In the genomic region with DNA sequence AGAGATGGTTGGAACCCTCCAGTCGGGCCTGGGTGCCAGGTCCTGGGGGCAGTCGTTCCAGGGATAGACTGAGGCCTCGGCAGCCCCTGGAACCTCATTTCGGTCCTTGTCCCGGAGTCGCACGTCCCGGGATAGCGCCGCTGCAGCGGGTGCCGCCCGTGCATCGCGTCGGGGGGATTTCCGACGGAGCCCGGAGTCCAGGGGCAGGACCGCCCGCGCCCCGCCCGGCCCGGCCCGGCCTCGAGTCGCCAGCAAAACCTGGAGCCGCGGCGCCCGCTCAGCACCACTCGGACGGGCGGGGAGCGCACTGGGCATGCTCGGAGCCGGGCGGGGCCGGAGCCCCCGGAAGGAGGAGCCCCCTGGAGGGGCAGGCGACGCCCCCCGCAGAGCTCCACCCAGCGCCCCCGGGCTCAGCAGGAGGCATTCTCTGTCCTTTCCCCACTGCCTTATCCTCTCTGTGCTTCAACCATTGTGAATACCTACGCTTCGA, we compare ENCODE assay signal across 1 cellular context.
A peak's percentile ranks its signal among the peaks of the same experiment; 100 is the strongest.
TF ChIP-seq lines count a peak whose summit lies in the region.

No MANE protein-coding gene starts in this region.

TF ChIP-seq in HepG2, 621 proteins besides CTCF, POLR2A, EP300 and RAD21 (continued from another document and continues in another):
- TF ChIP-seq ZNF775 (CRISPR knock-in tag; IDR thresholded peaks at IDR 0.05; ENCODE audit: borderline replicate concordance) (no peak), RARA (CRISPR knock-in tag; IDR thresholded peaks at IDR 0.05) (no peak), ELF1 (CRISPR knock-in tag; IDR thresholded peaks at IDR 0.05) (no peak), ZNF776 (CRISPR knock-in tag; IDR thresholded peaks at IDR 0.05) (no peak), TCF12 (IDR thresholded peaks at IDR 0.05) (no peak), TCF12 (CRISPR knock-in tag; IDR thresholded peaks at IDR 0.05) (no peak), KLF9 (CRISPR knock-in tag; IDR thresholded peaks at IDR 0.05; ENCODE audit: low read depth) (no peak), RBM39 (IDR thresholded peaks at IDR 0.05; ENCODE audit: low read depth, low read length, poor library complexity, severe bottlenecking) (no peak), TOE1 (CRISPR knock-in tag; IDR thresholded peaks at IDR 0.05) (no peak), MYNN (CRISPR knock-in tag; IDR thresholded peaks at IDR 0.05; ENCODE audit: low read depth) (no peak), REPIN1 (CRISPR knock-in tag; IDR thresholded peaks at IDR 0.05; ENCODE audit: borderline replicate concordance, low read depth) (peak; percentile 52; the same call in 1 of the 2 replicates), ZBTB1 (CRISPR knock-in tag; IDR thresholded peaks at IDR 0.05; ENCODE audit: borderline replicate concordance) (no peak), ZNF772 (CRISPR knock-in tag; IDR thresholded peaks at IDR 0.05) (peak; percentile 57; the same call in 1 of the 2 replicates), ETV5 (CRISPR knock-in tag; IDR thresholded peaks at IDR 0.05; ENCODE audit: borderline replicate concordance) (peak; percentile 85; the same call in 1 of the 2 replicates), POLR2AphosphoS2 (IDR thresholded peaks at IDR 0.05; ENCODE audit: low read depth, low read length) (no peak), ZNF777 (CRISPR knock-in tag; IDR thresholded peaks at IDR 0.05) (peak; percentile 99), ZNF781 (CRISPR knock-in tag; IDR thresholded peaks at IDR 0.05; ENCODE audit: borderline replicate concordance, not compliant biosample characterization) (no peak), ARNTL (CRISPR knock-in tag; IDR thresholded peaks at IDR 0.05) (peak; percentile 66; the same call in 1 of the 2 replicates), ZNF543 (CRISPR knock-in tag; IDR thresholded peaks at IDR 0.05) (no peak), SRSF1 (optimal IDR thresholded peaks at IDR 0.05; ENCODE audit: low read depth, low read length) (peak; percentile 51), PITX1 (CRISPR knock-in tag; IDR thresholded peaks at IDR 0.05) (no peak; the same call in 1 of the 2 replicates), CHD4 (IDR thresholded peaks at IDR 0.05; ENCODE audit: borderline replicate concordance, low read length) (no peak), ATF7 (IDR thresholded peaks at IDR 0.05) (no peak), ATF7 (CRISPR knock-in tag; IDR thresholded peaks at IDR 0.05) (no peak), HMG20A (CRISPR knock-in tag; IDR thresholded peaks at IDR 0.05; ENCODE audit: borderline replicate concordance) (no peak), PLRG1 (conservative IDR thresholded peaks at IDR 0.05) (no peak), TARDBP (CRISPR knock-in tag; IDR thresholded peaks at IDR 0.05) (no peak), HOXA9 (CRISPR knock-in tag; IDR thresholded peaks at IDR 0.05; ENCODE audit: borderline replicate concordance) (no peak), ISL2 (CRISPR knock-in tag; IDR thresholded peaks at IDR 0.05) (peak; percentile 38; the same call in 1 of the 2 replicates), REXO4 (CRISPR knock-in tag; IDR thresholded peaks at IDR 0.05; ENCODE audit: borderline replicate concordance) (no peak), RBAK (CRISPR knock-in tag; IDR thresholded peaks at IDR 0.05) (no peak), ERF (CRISPR knock-in tag; IDR thresholded peaks at IDR 0.05) (no peak; the same call in 1 of the 2 replicates), FOXA3 (CRISPR knock-in tag; IDR thresholded peaks at IDR 0.05) (no peak), ZFP37 (CRISPR knock-in tag; IDR thresholded peaks at IDR 0.05; ENCODE audit: borderline replicate concordance) (no peak), RXRA (CRISPR knock-in tag; IDR thresholded peaks at IDR 0.05) (no peak), MAFG (CRISPR knock-in tag; IDR thresholded peaks at IDR 0.05) (no peak), SP2 (CRISPR knock-in tag; IDR thresholded peaks at IDR 0.05) (no peak), ZNF589 (CRISPR knock-in tag; conservative IDR thresholded peaks at IDR 0.05) (no peak), ZZZ3 (CRISPR knock-in tag; IDR thresholded peaks at IDR 0.05; ENCODE audit: borderline replicate concordance) (no peak)
- TF ChIP-seq, protein P1, sequence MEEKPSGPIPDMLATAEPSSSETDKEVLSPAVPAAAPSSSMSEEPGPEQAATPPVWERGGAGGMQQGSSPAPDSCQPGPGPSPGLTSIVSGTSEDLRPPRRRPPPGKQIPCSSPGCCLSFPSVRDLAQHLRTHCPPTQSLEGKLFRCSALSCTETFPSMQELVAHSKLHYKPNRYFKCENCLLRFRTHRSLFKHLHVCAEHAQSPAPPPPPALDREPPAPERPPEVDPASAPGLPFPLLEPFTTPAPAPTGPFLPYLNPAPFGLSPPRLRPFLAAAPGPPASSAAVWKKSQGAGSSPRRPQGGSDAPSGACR (CRISPR knock-in tag; IDR thresholded peaks at IDR 0.05): no peak
- TF ChIP-seq, protein P2, sequence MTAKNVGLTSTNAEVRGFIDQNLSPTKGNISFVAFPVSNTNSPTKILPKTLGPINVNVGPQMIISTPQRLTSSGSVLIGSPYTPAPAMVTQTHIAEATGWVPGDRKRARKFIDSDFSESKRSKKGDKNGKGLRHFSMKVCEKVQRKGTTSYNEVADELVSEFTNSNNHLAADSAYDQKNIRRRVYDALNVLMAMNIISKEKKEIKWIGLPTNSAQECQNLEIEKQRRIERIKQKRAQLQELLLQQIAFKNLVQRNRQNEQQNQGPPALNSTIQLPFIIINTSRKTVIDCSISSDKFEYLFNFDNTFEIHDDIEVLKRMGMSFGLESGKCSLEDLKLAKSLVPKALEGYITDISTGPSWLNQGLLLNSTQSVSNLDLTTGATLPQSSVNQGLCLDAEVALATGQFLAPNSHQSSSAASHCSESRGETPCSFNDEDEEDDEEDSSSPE (CRISPR knock-in tag; IDR thresholded peaks at IDR 0.05): peak; percentile 65
- TF ChIP-seq, protein P3, sequence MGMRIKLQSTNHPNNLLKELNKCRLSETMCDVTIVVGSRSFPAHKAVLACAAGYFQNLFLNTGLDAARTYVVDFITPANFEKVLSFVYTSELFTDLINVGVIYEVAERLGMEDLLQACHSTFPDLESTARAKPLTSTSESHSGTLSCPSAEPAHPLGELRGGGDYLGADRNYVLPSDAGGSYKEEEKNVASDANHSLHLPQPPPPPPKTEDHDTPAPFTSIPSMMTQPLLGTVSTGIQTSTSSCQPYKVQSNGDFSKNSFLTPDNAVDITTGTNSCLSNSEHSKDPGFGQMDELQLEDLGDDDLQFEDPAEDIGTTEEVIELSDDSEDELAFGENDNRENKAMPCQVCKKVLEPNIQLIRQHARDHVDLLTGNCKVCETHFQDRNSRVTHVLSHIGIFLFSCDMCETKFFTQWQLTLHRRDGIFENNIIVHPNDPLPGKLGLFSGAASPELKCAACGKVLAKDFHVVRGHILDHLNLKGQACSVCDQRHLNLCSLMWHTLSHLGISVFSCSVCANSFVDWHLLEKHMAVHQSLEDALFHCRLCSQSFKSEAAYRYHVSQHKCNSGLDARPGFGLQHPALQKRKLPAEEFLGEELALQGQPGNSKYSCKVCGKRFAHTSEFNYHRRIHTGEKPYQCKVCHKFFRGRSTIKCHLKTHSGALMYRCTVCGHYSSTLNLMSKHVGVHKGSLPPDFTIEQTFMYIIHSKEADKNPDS (CRISPR knock-in tag; IDR thresholded peaks at IDR 0.05): no peak
- TF ChIP-seq, protein P4, sequence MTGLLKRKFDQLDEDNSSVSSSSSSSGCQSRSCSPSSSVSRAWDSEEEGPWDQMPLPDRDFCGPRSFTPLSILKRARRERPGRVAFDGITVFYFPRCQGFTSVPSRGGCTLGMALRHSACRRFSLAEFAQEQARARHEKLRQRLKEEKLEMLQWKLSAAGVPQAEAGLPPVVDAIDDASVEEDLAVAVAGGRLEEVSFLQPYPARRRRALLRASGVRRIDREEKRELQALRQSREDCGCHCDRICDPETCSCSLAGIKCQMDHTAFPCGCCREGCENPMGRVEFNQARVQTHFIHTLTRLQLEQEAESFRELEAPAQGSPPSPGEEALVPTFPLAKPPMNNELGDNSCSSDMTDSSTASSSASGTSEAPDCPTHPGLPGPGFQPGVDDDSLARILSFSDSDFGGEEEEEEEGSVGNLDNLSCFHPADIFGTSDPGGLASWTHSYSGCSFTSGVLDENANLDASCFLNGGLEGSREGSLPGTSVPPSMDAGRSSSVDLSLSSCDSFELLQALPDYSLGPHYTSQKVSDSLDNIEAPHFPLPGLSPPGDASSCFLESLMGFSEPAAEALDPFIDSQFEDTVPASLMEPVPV (CRISPR knock-in tag; IDR thresholded peaks at IDR 0.05): no peak
- TF ChIP-seq, protein P5, sequence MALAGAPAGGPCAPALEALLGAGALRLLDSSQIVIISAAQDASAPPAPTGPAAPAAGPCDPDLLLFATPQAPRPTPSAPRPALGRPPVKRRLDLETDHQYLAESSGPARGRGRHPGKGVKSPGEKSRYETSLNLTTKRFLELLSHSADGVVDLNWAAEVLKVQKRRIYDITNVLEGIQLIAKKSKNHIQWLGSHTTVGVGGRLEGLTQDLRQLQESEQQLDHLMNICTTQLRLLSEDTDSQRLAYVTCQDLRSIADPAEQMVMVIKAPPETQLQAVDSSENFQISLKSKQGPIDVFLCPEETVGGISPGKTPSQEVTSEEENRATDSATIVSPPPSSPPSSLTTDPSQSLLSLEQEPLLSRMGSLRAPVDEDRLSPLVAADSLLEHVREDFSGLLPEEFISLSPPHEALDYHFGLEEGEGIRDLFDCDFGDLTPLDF (CRISPR knock-in tag; IDR thresholded peaks at IDR 0.05): no peak
- TF ChIP-seq, protein P6, sequence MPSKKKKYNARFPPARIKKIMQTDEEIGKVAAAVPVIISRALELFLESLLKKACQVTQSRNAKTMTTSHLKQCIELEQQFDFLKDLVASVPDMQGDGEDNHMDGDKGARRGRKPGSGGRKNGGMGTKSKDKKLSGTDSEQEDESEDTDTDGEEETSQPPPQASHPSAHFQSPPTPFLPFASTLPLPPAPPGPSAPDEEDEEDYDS (CRISPR knock-in tag; IDR thresholded peaks at IDR 0.05): no peak
- TF ChIP-seq, protein P7, sequence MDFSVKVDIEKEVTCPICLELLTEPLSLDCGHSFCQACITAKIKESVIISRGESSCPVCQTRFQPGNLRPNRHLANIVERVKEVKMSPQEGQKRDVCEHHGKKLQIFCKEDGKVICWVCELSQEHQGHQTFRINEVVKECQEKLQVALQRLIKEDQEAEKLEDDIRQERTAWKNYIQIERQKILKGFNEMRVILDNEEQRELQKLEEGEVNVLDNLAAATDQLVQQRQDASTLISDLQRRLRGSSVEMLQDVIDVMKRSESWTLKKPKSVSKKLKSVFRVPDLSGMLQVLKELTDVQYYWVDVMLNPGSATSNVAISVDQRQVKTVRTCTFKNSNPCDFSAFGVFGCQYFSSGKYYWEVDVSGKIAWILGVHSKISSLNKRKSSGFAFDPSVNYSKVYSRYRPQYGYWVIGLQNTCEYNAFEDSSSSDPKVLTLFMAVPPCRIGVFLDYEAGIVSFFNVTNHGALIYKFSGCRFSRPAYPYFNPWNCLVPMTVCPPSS (IDR thresholded peaks at IDR 0.05): no peak
- TF ChIP-seq, protein P8, sequence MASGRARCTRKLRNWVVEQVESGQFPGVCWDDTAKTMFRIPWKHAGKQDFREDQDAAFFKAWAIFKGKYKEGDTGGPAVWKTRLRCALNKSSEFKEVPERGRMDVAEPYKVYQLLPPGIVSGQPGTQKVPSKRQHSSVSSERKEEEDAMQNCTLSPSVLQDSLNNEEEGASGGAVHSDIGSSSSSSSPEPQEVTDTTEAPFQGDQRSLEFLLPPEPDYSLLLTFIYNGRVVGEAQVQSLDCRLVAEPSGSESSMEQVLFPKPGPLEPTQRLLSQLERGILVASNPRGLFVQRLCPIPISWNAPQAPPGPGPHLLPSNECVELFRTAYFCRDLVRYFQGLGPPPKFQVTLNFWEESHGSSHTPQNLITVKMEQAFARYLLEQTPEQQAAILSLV (CRISPR knock-in tag; IDR thresholded peaks at IDR 0.05; ENCODE audit: borderline replicate concordance): peak; percentile 30; the same call in 1 of the 2 replicates
- TF ChIP-seq, protein P9, sequence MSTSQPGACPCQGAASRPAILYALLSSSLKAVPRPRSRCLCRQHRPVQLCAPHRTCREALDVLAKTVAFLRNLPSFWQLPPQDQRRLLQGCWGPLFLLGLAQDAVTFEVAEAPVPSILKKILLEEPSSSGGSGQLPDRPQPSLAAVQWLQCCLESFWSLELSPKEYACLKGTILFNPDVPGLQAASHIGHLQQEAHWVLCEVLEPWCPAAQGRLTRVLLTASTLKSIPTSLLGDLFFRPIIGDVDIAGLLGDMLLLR (CRISPR knock-in tag; IDR thresholded peaks at IDR 0.05): 0 out of 2 replicates have a peak, but pooled peaks have one; percentile 51
- TF ChIP-seq, protein P10, sequence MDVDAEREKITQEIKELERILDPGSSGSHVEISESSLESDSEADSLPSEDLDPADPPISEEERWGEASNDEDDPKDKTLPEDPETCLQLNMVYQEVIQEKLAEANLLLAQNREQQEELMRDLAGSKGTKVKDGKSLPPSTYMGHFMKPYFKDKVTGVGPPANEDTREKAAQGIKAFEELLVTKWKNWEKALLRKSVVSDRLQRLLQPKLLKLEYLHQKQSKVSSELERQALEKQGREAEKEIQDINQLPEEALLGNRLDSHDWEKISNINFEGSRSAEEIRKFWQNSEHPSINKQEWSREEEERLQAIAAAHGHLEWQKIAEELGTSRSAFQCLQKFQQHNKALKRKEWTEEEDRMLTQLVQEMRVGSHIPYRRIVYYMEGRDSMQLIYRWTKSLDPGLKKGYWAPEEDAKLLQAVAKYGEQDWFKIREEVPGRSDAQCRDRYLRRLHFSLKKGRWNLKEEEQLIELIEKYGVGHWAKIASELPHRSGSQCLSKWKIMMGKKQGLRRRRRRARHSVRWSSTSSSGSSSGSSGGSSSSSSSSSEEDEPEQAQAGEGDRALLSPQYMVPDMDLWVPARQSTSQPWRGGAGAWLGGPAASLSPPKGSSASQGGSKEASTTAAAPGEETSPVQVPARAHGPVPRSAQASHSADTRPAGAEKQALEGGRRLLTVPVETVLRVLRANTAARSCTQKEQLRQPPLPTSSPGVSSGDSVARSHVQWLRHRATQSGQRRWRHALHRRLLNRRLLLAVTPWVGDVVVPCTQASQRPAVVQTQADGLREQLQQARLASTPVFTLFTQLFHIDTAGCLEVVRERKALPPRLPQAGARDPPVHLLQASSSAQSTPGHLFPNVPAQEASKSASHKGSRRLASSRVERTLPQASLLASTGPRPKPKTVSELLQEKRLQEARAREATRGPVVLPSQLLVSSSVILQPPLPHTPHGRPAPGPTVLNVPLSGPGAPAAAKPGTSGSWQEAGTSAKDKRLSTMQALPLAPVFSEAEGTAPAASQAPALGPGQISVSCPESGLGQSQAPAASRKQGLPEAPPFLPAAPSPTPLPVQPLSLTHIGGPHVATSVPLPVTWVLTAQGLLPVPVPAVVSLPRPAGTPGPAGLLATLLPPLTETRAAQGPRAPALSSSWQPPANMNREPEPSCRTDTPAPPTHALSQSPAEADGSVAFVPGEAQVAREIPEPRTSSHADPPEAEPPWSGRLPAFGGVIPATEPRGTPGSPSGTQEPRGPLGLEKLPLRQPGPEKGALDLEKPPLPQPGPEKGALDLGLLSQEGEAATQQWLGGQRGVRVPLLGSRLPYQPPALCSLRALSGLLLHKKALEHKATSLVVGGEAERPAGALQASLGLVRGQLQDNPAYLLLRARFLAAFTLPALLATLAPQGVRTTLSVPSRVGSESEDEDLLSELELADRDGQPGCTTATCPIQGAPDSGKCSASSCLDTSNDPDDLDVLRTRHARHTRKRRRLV (CRISPR knock-in tag; IDR thresholded peaks at IDR 0.05): no peak
- TF ChIP-seq, protein P11, sequence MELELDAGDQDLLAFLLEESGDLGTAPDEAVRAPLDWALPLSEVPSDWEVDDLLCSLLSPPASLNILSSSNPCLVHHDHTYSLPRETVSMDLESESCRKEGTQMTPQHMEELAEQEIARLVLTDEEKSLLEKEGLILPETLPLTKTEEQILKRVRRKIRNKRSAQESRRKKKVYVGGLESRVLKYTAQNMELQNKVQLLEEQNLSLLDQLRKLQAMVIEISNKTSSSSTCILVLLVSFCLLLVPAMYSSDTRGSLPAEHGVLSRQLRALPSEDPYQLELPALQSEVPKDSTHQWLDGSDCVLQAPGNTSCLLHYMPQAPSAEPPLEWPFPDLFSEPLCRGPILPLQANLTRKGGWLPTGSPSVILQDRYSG (CRISPR knock-in tag; IDR thresholded peaks at IDR 0.05): no peak
- TF ChIP-seq, protein P12, sequence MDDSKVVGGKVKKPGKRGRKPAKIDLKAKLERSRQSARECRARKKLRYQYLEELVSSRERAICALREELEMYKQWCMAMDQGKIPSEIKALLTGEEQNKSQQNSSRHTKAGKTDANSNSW (CRISPR knock-in tag; IDR thresholded peaks at IDR 0.05; ENCODE audit: borderline replicate concordance): no peak
